In the genomic region with DNA sequence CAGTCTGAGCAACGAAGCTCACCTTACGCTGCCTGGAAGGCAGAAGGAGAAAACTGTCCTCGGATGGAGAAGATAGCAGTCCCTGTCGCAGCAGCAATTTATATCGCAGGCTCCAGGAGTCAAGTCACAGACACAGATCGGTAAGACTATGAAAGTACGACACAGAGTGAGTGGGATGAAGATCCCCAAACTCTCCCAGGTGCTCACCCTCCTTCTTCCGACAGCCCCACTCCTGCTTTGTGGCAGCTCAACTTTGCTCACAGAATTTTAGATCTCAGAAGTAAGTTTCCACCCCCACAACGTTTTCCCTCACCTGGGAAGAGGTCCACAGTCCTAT, we compare ENCODE assay signal across 8 cellular contexts. TPM values are rescaled to one million over a fixed set of nuclear protein-coding genes. Genes with fewer than 3 reads are reported as not detected.
A peak's percentile ranks its signal among the peaks of the same experiment; 100 is the strongest.
DNase-seq lines count a peak whose midpoint lies in the region; ATAC-seq and TF ChIP-seq lines count a peak whose summit lies in the region.

No MANE protein-coding gene starts in this region.

- CTCF ChIA-PET in RWPE1 (lab: Yijun Ruan, JAX): interaction anchor here (0.5 to 2.3 kb wide), 17 partner anchors 9 to 817 kb away, joined by 3 to 16 read pairs (median 3); no protein-coding TSS in a partner anchor

- peak overlapping the region; percentile 65 for H3K27ac ChIP-seq in RWPE1

- TF ChIP-seq CTCF in RWPE1 (conservative IDR thresholded peaks at IDR 0.05; ENCODE audit: low read depth): no peak
- no peak for TF ChIP-seq CTCF in epithelial cell of proximal tubule (conservative IDR thresholded peaks at IDR 0.05; ENCODE audit: low read depth, low read length)
- no peak for TF ChIP-seq CTCF in omental fat pad (IDR thresholded peaks at IDR 0.05)

- DNase-seq in RWPE1 (ENCODE audit: low spot score) (no peak), epithelial cell of proximal tubule (ENCODE audit: low read depth) (no peak), omental fat pad (ENCODE audit: low spot score) (no peak), DMS114 treated with DMSO at 0.1 percent for 48 hours (lab: John Stamatoyannopoulos, UW; ENCODE audit: unreplicated experiment) (no peak), NCI-H1694 (lab: John Stamatoyannopoulos, UW) (no peak), superior temporal gyrus (ENCODE audit: extremely low spot score) (no peak)

- peak overlapping the region; percentile 100 for H3K4me3 ChIP-seq in epithelial cell of proximal tubule (ENCODE audit: low read depth, low read length)

- peak; percentile 2 for ATAC-seq in GM21515 (IDR thresholded peaks at IDR 0.05; ENCODE audit: unreplicated experiment)
- ATAC-seq in omental fat pad (ENCODE audit: low FRiP score): peak; percentile 26
- ATAC-seq in HG02678 (IDR thresholded peaks at IDR 0.05; ENCODE audit: unreplicated experiment): no peak

- POLR2A ChIA-PET in RWPE1 (lab: Yijun Ruan, JAX; ENCODE audit: low non-redundant PET): no interaction called here

RNA-seq across cellular contexts. Expression of gene TCTN3, which starts 0.4 kb away (rescaled TPM):
- 33.6 and 38.3 TPM in 2 replicates for total RNA-seq in epithelial cell of proximal tubule
- 10 to 100 TPM; 24.1 to 27.1 (median 24.7) TPM for total RNA-seq in omental fat pad

RNA-seq across cellular contexts. Expression of gene ALDH18A1, which starts 36.8 kb away (rescaled TPM):
- total RNA-seq in epithelial cell of proximal tubule (82.5 and 91.8 TPM in 2 replicates), omental fat pad (10 to 100 TPM; 23.5 to 35.2 (median 28.8) TPM)
